ENCODE assay signal across 1 cellular context in the genomic region with DNA sequence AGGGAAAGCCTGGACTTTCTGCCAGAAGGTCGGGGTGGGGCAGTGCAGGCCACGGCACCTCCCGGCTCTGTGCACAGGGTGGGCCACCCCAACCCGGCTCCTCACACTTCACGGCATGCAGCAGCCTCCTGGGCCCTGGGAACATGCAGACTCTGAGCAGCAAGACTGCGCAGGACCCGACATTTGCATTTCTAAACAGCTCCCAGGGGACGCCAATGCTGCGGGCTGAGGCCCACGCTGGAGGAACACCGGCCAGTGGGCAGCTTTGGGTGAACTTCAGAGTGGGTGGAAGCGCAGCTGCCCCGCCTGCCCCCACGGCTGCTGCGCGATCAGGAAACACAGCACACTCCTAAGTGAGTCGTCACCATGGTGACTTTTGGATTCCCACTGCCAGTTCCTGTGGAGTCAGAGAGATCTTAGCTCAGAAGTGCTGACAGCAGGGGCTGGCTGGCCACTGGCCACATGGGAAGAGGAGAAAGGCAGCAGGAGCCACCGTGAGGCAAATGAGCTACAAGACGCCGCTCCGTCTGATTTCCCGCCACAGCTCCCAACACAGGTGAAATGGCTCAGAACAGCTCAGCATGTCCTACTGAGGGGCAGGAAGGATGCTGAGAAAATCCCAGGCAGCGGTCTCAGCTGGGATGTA.
TF ChIP-seq lines count a peak whose summit lies in the region.

No MANE protein-coding gene starts in this region.

TF ChIP-seq in GM12878, 131 proteins besides CTCF, POLR2A, EP300 and RAD21 (continued from another document):
- TF ChIP-seq MEF2B (IDR thresholded peaks at IDR 0.05; ENCODE audit: partially characterized antibody, poor library complexity, severe bottlenecking) (peak; percentile 72), RFX5 (IDR thresholded peaks at IDR 0.05; ENCODE audit: low read depth, low read length) (no peak), HDGF (IDR thresholded peaks at IDR 0.05) (no peak)
